ENCODE assay signal across 10 cellular contexts in the genomic region with DNA sequence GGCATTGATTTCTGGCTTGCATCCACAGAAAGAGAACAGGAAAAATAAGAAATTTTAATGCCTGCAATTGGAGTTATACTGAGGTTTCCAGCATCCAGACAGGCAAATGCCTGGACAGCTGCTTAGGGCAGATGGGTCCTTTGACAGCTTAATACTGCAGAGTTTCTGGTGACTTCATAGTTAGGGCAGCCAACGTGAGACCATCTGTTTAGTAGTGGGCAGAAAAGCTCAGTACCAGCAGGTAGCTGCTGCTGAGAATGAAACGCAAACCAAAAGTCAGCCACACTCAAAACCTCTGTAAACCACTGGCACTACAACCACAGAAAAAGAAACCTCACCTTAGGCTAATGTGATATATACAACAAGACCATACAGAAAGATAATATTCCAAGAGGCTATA.
A peak's percentile ranks its signal among the peaks of the same experiment; 100 is the strongest.
DNase-seq lines count a peak whose midpoint lies in the region; TF ChIP-seq lines count a peak whose summit lies in the region.
"Had no signal": no experiment of that assay in that cellular context is flagged by ENCODE, and none has a peak within 500 bp of the region (broad histone marks: within the 10 kb centered on the region; RNA-seq: fewer than 3 reads in every experiment).

No MANE protein-coding gene starts in this region.

- H3K36me3 ChIP-seq in Loucy (ENCODE audit: insufficient read depth, low read length) = no peaks in the 10 kb centered on the region
- H3K36me3 ChIP-seq in effector memory CD4-positive, alpha-beta T cell (ENCODE audit: control insufficient read depth, insufficient read depth, low read length) = no peaks in the 10 kb centered on the region
- H3K36me3 ChIP-seq in esophagus muscularis mucosa = peaks cover 0 to 10% (median 0%) of the 10 kb centered on the region in 4 donors
- H3K36me3 ChIP-seq: HAP-1, upper lobe of left lung had no signal

- TF ChIP-seq POLR2A in esophagus muscularis mucosa (IDR thresholded peaks at IDR 0.05; ENCODE audit: low read depth) = no peak

- TF ChIP-seq CTCF in GM12864 (IDR thresholded peaks at IDR 0.05; ENCODE audit: low read depth, low read length, missing control alignments) = no peak
- TF ChIP-seq CTCF in GM20000 (IDR thresholded peaks at IDR 0.05; ENCODE audit: extremely low read depth, missing control alignments) = no peak
- TF ChIP-seq CTCF in Loucy (conservative IDR thresholded peaks at IDR 0.05; ENCODE audit: low read length) = no peak
- no peak for TF ChIP-seq CTCF in esophagus muscularis mucosa (IDR thresholded peaks at IDR 0.05)

- DNase-seq in GM12864 (ENCODE audit: low read depth) = peak; percentile 44
- peak; percentile 48 for DNase-seq in GM20000 (ENCODE audit: low spot score)
- DNase-seq in cerebellum (ENCODE audit: low spot score) = peak; percentile 78
- DNase-seq in NCI-H226 = no peak
- DNase-seq in effector memory CD4-positive, alpha-beta T cell = no peak
- no peak for DNase-seq in esophagus muscularis mucosa (ENCODE audit: extremely low spot score)
- DNase-seq in HK-2 (ENCODE audit: unreplicated experiment) = no peak

- H2AFZ ChIP-seq in Loucy (ENCODE audit: low read length) = peak overlapping the region; percentile 59; the same call in 1 of the 2 replicates

- no peaks in the 10 kb centered on the region for H3K79me2 ChIP-seq in Loucy (ENCODE audit: insufficient read depth, low read length)

- H3K4me1 ChIP-seq in Loucy (ENCODE audit: insufficient read depth, low read length, poor library complexity, severe bottlenecking) (no peaks in the 10 kb centered on the region), esophagus muscularis mucosa (no peaks in the 10 kb centered on the region)
- no peaks in the 10 kb centered on the region for H3K4me1 ChIP-seq in effector memory CD4-positive, alpha-beta T cell (ENCODE audit: control insufficient read depth, insufficient read depth, low read length, poor library complexity, severe bottlenecking)
- H3K4me1 ChIP-seq: HAP-1, upper lobe of left lung had no signal

- no peak overlapping the region for H3K27ac ChIP-seq in effector memory CD4-positive, alpha-beta T cell (ENCODE audit: insufficient read depth, low read length, poor library complexity, severe bottlenecking)
- no peak overlapping the region for H3K27ac ChIP-seq in esophagus muscularis mucosa (replicated peaks in 1 of 4)
- H3K27ac ChIP-seq: upper lobe of left lung had no signal

- no peak overlapping the region for H3K9ac ChIP-seq in Loucy (ENCODE audit: low read depth, low read length, poor library complexity, severe bottlenecking)

- no peaks in the 10 kb centered on the region; the same call in 1 of the 2 replicates for H3K9me2 ChIP-seq in Loucy (replicated peaks; ENCODE audit: low read depth, low read length)

- intact Hi-C loops in esophagus muscularis mucosa (cut with DNase I) = no loop called here

- no peaks in the 10 kb centered on the region for H4K20me1 ChIP-seq in Loucy (ENCODE audit: insufficient read depth, low read length, poor library complexity, severe bottlenecking)

- no peaks in the 10 kb centered on the region for H3F3A ChIP-seq in Loucy (ENCODE audit: low read depth)

- no peak overlapping the region for H3K4me3 ChIP-seq in GM12864 (ENCODE audit: low read depth, low read length)
- H3K4me3 ChIP-seq in Loucy (ENCODE audit: low read length, poor library complexity, severe bottlenecking) = no peak overlapping the region
- H3K4me3 ChIP-seq in effector memory CD4-positive, alpha-beta T cell (ENCODE audit: insufficient read depth, low read depth, low read length, poor library complexity, severe bottlenecking) = no peak overlapping the region
- H3K4me3 ChIP-seq in esophagus muscularis mucosa = no peak overlapping the region
- H3K4me3 ChIP-seq: HAP-1, upper lobe of left lung had no signal

- H3K27me3 ChIP-seq in Loucy (ENCODE audit: insufficient read depth, low read length, poor library complexity, severe bottlenecking) (no peaks in the 10 kb centered on the region), esophagus muscularis mucosa (no peaks in the 10 kb centered on the region)
- no peaks in the 10 kb centered on the region for H3K27me3 ChIP-seq in effector memory CD4-positive, alpha-beta T cell (replicated peaks; ENCODE audit: control insufficient read depth, insufficient read depth, low read length, poor library complexity, severe bottlenecking)
- H3K27me3 ChIP-seq: upper lobe of left lung had no signal

- no peak for TF ChIP-seq EP300 in esophagus muscularis mucosa (IDR thresholded peaks at IDR 0.05)

- WGBS in esophagus muscularis mucosa = 62% methylated on average over 2 of the region's 2 CpGs

- H3K9me3 ChIP-seq in Loucy (ENCODE audit: insufficient read depth, low read depth, low read length) (0 out of 2 replicates have a peak, but pooled peaks cover 4% of the 10 kb centered on the region), esophagus muscularis mucosa (peaks cover 0 to 5% (median 0%) of the 10 kb centered on the region in 4 donors)
- no peaks in the 10 kb centered on the region for H3K9me3 ChIP-seq in effector memory CD4-positive, alpha-beta T cell (ENCODE audit: control insufficient read depth, low read length)
- H3K9me3 ChIP-seq: HAP-1, upper lobe of left lung had no signal

- H3K4me2 ChIP-seq in Loucy (ENCODE audit: low read depth, low read length, poor library complexity, severe bottlenecking) = peak overlapping the region; percentile 3

Comparison
In these comparisons a context has a peak if more than half of its experiments do, and no peak if none do; other contexts are left out.
1. DNase-seq: peak in GM12864 (single experiment), GM20000 (single experiment) and cerebellum (single experiment); none in NCI-H226 (single experiment), effector memory CD4-positive, alpha-beta T cell (0 of 3), esophagus muscularis mucosa (single experiment) and HK-2 (single experiment).